In genomic region chr7:105012503-105013282, GRCh38 we compare ENCODE assay signal across 8 cellular contexts. TPM values are rescaled to one million over a fixed set of nuclear protein-coding genes. Genes with fewer than 3 reads are reported as not detected.
DNase-seq lines count a peak whose midpoint lies in the region; ATAC-seq and TF ChIP-seq lines count a peak whose summit lies in the region.

No MANE protein-coding gene starts in this region.

- TF ChIP-seq EP300 in suprapubic skin (IDR thresholded peaks at IDR 0.05): no peak

- H3K4me3 ChIP-seq in GM06990 (replicated peaks; ENCODE audit: low read depth, low read length) (peak overlapping the region; percentile 99), NB4 (ENCODE audit: low read depth, low read length) (peak overlapping the region; percentile 72), suprapubic skin (peak overlapping the region; percentile 89)

- DNase-seq in GM06990 (ENCODE audit: extremely low read depth, insufficient read length) (peak; percentile 100), NB4 (ENCODE audit: low read depth) (peak; percentile 100), SK-N-DZ (ENCODE audit: low spot score) (peak; percentile 98), globus pallidus (ENCODE audit: low spot score) (peak; percentile 99), nucleus accumbens (lab: John Stamatoyannopoulos, UW) (peak; percentile 92 to 100 (median 98)), suprapubic skin (ENCODE audit: low spot score in 2 of 2) (peak; percentile 100)

- H3K27me3 Mint-ChIP-seq in activated naive CD4-positive, alpha-beta T cell treated with anti-CD3 and anti-CD28 coated beads, Interleukin-2, amount 50 U/mL, for 24 hours: no peaks in the 10 kb centered on the region

- peaks cover 17% of the 10 kb centered on the region for H3K36me3 Mint-ChIP-seq in activated naive CD4-positive, alpha-beta T cell treated with anti-CD3 and anti-CD28 coated beads, Interleukin-2, amount 50 U/mL, for 24 hours

- peaks cover 42% of the 10 kb centered on the region for H3K4me1 ChIP-seq in suprapubic skin

- WGBS in suprapubic skin: under 1% methylated on average over 37 of the region's 59 CpGs

- TF ChIP-seq POLR2A in NB4 (IDR thresholded peaks at IDR 0.05; ENCODE audit: extremely low read depth, insufficient read length): peak; percentile 92
- TF ChIP-seq POLR2A in suprapubic skin (IDR thresholded peaks at IDR 0.05): peak in 1 of 2 donors; percentile 54

- H3K4me3 Mint-ChIP-seq in activated naive CD4-positive, alpha-beta T cell treated with anti-CD3 and anti-CD28 coated beads, Interleukin-2, amount 50 U/mL, for 24 hours: peak overlapping the region; percentile 100

- H3K27ac Mint-ChIP-seq in activated naive CD4-positive, alpha-beta T cell treated with anti-CD3 and anti-CD28 coated beads, Interleukin-2, amount 50 U/mL, for 24 hours: peak overlapping the region; percentile 100

- TF ChIP-seq CTCF in GM06990 (IDR thresholded peaks at IDR 0.05; ENCODE audit: insufficient read depth, low read length, poor library complexity, severe bottlenecking): no peak
- no peak for TF ChIP-seq CTCF in NB4 (IDR thresholded peaks at IDR 0.05; ENCODE audit: low read depth, low read length)
- no peak for TF ChIP-seq CTCF in suprapubic skin (IDR thresholded peaks at IDR 0.05)

- H3K9me3 Mint-ChIP-seq in activated naive CD4-positive, alpha-beta T cell treated with anti-CD3 and anti-CD28 coated beads, Interleukin-2, amount 50 U/mL, for 24 hours: no peaks in the 10 kb centered on the region

- H3K27me3 ChIP-seq in GM06990 (replicated peaks; ENCODE audit: control insufficient read depth, insufficient read depth, low read length) (no peaks in the 10 kb centered on the region), suprapubic skin (no peaks in the 10 kb centered on the region)

- H3K36me3 ChIP-seq in GM06990 (ENCODE audit: control insufficient read depth, insufficient read depth, low read length): no peaks in the 10 kb centered on the region; the same call in 1 of the 2 replicates
- H3K36me3 ChIP-seq in suprapubic skin: no peaks in the 10 kb centered on the region

- peaks cover 41% of the 10 kb centered on the region for H3K4me1 Mint-ChIP-seq in activated naive CD4-positive, alpha-beta T cell treated with anti-CD3 and anti-CD28 coated beads, Interleukin-2, amount 50 U/mL, for 24 hours

- peak; percentile 64 for ATAC-seq in HG02571 (IDR thresholded peaks at IDR 0.05; ENCODE audit: unreplicated experiment)

- peak overlapping the region; percentile 100 for H3K27ac ChIP-seq in suprapubic skin

- no peaks in the 10 kb centered on the region for H3K9me3 ChIP-seq in suprapubic skin

RNA-seq across cellular contexts. Expression of gene KMT2E, which starts 1.3 kb away (rescaled TPM):
- 24.2 and 29.9 TPM in 2 replicates for polyA plus RNA-seq in SK-N-DZ (2014; cell fraction: cytosol; rRNA removed)
- polyA plus RNA-seq in SK-N-DZ (2014; cell fraction: nucleus; rRNA removed): 26.7 and 45.3 TPM in 2 replicates
- 100 to 1,000 TPM in 2 of 4 donors, 10 to 100 TPM in 2; 93.9 to 208 (median 118) TPM for total RNA-seq in suprapubic skin

Comparison
In these comparisons a context has a peak if more than half of its experiments do, and no peak if none do; other contexts are left out.
1. Peak in every context shown above with its lines: DNase-seq, ATAC-seq, H3K4me3 ChIP-seq and H3K27ac ChIP-seq.